8 cellular contexts compared by ENCODE assay signal in genomic region chr11:116605543-116605942, GRCh38.
DNase-seq lines count a peak whose midpoint lies in the region; ATAC-seq and TF ChIP-seq lines count a peak whose summit lies in the region.

No MANE protein-coding gene starts in this region.

- ATAC-seq in HG02885 (IDR thresholded peaks at IDR 0.05; ENCODE audit: poor library complexity, unreplicated experiment) = no peak

- DNase-seq in AG10803 (ENCODE audit: low read depth) (no peak), GM19238 (ENCODE audit: insufficient read length, low spot score) (peak; percentile 17), SK-N-MC (ENCODE audit: low read depth, low spot score) (peak; percentile 3), germinal center (ENCODE audit: low spot score) (peak; percentile 28), stomach (peak; percentile 30), putamen (ENCODE audit: low spot score) (no peak), superior temporal gyrus (ENCODE audit: extremely low spot score) (no peak)

- no peak overlapping the region for H3K9ac ChIP-seq in SK-N-MC (ENCODE audit: insufficient read length)

- H3K4me3 ChIP-seq in AG10803 (ENCODE audit: low read length) (no peak overlapping the region), SK-N-MC (no peak overlapping the region), stomach (no peak overlapping the region)

- no peak for TF ChIP-seq POLR2A in stomach (IDR thresholded peaks at IDR 0.05)

- H3K27me3 ChIP-seq in stomach = peaks cover 0 to 33% (median 0%) of the 10 kb centered on the region in 3 donors

- intact Hi-C loops in stomach (cut with DNase I; ENCODE audit: low total_unique reads) = no loop called here

- TF ChIP-seq EP300 in stomach (IDR thresholded peaks at IDR 0.05) = no peak

- TF ChIP-seq CTCF in AG10803 (conservative IDR thresholded peaks at IDR 0.05; ENCODE audit: low read length) (peak; percentile 31), stomach (IDR thresholded peaks at IDR 0.05) (no peak)

- no peaks in the 10 kb centered on the region for H3K4me1 ChIP-seq in stomach

- 10 to 21% (median 11%) methylated on average over 4 of the region's 4 CpGs for WGBS in stomach, 5 donors

- no peak overlapping the region for H3K27ac ChIP-seq in SK-N-MC
- no peak overlapping the region for H3K27ac ChIP-seq in stomach

- no peaks in the 10 kb centered on the region for H3K36me3 ChIP-seq in SK-N-MC (ENCODE audit: insufficient read depth, low read length)
- H3K36me3 ChIP-seq in stomach = no peaks in the 10 kb centered on the region

- H3K9me3 ChIP-seq in SK-N-MC (ENCODE audit: low read depth, low read length) (no peaks in the 10 kb centered on the region), stomach (no peaks in the 10 kb centered on the region)

Comparison
In these comparisons a context has a peak if more than half of its experiments do, and no peak if none do; other contexts are left out.
1. DNase-seq: peak in GM19238 (single experiment), SK-N-MC (single experiment), germinal center (single experiment) and stomach (single experiment); none in AG10803 (single experiment), putamen (single experiment) and superior temporal gyrus (single experiment).